ENCODE assay signal across 19 cellular contexts in the genomic region with DNA sequence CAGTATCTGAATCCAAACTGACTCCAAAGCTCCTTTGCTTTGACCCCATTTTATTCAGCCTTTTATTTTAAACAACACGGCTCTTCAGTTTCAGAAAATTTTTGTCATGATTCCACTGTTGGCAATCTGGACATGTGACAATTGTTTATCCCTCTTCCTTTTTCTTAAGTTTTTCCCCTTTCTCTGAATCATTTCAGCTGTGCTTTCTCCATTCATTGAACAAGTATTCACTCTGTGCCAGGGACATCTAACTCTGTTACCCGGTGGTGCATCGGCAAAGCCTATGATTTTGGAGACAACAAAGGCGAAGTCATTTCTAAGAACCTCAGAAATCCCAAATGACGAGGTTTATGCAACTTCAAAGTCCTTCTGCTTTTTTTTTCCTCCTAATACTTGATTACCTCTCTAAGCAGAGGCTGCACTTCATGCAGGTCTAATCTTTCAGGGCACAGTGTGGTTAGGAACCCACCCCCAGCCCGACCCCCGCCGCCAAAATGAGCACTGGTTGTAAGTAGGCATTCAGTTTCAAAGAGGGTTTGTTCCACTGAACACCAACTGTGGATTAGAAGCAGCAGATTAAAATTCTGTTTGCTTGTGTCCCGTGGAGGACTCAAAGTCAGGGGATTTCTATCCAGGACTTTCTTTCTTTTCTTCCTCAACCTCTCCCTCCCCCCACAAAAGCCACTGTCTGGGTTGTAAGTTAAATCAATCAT. TPM values are rescaled to one million over a fixed set of nuclear protein-coding genes. Genes with fewer than 3 reads are reported as not detected.
A peak's percentile ranks its signal among the peaks of the same experiment; 100 is the strongest.
DNase-seq lines count a peak whose midpoint lies in the region; ATAC-seq, FAIRE-seq and TF ChIP-seq lines count a peak whose summit lies in the region.
"Had no signal": no experiment of that assay in that cellular context is flagged by ENCODE, and none has a peak within 500 bp of the region (broad histone marks: within the 10 kb centered on the region; RNA-seq: fewer than 3 reads in every experiment).

No MANE protein-coding gene starts in this region.

- ATAC-seq in activated CD8-positive, alpha-beta T cell treated with anti-CD3 and anti-CD28 coated beads for 36 hours = no peak
- ATAC-seq: HCT116 had no signal

- intact Hi-C loops in thyroid gland (cut with DNase I) (no loop called here), mammary epithelial cell (cut with micrococcal nuclease) (no loop called here)
- intact Hi-C loops in activated CD8-positive, alpha-beta T cell treated with anti-CD3 and anti-CD28 coated beads for 36 hours (cut with micrococcal nuclease) = no loop called here

- peaks cover 42% of the 10 kb centered on the region for H3K4me1 Mint-ChIP-seq in astrocyte (ENCODE audit: low read depth, unreplicated experiment)
- peaks cover 61% of the 10 kb centered on the region for H3K4me1 Mint-ChIP-seq in neural progenitor cell
- H3K4me1 Mint-ChIP-seq in activated CD8-positive, alpha-beta T cell treated with anti-CD3 and anti-CD28 coated beads for 36 hours (ENCODE audit: low read depth) = no peaks in the 10 kb centered on the region

- H3K36me3 Mint-ChIP-seq in astrocyte (ENCODE audit: low read depth, unreplicated experiment) (no peaks in the 10 kb centered on the region), neural progenitor cell (peaks cover 20% of the 10 kb centered on the region)
- H3K36me3 Mint-ChIP-seq in activated CD8-positive, alpha-beta T cell treated with anti-CD3 and anti-CD28 coated beads for 36 hours (ENCODE audit: low read depth) = no peaks in the 10 kb centered on the region

- H3F3A ChIP-seq in neural progenitor cell (ENCODE audit: low read depth) = peaks cover 29% of the 10 kb centered on the region

- TF ChIP-seq CTCF in astrocyte (IDR thresholded peaks at IDR 0.05; ENCODE audit: insufficient read depth, low read depth, low read length) (no peak), neural progenitor cell (IDR thresholded peaks at IDR 0.05) (no peak), thyroid gland (IDR thresholded peaks at IDR 0.05) (no peak), mammary epithelial cell (conservative IDR thresholded peaks at IDR 0.05 in 1 of 2, IDR thresholded peaks at IDR 0.05 in 1 of 2; ENCODE audit: extremely low read depth in 1 of 2, insufficient read depth in 1 of 2, low read depth in 1 of 2, low read length in 2 of 2) (no peak)
- no peak for TF ChIP-seq CTCF in activated CD8-positive, alpha-beta T cell treated with anti-CD3 and anti-CD28 coated beads for 36 hours (IDR thresholded peaks at IDR 0.05)

- H2AFZ ChIP-seq in astrocyte (ENCODE audit: low read depth, low read length) = no peak overlapping the region
- no peak overlapping the region for H2AFZ ChIP-seq in neural progenitor cell (replicated peaks)
- no peak overlapping the region for H2AFZ ChIP-seq in mammary epithelial cell (ENCODE audit: low read depth, low read length)
- H2AFZ ChIP-seq: GM23248 had no signal

- H3K27ac Mint-ChIP-seq in astrocyte (ENCODE audit: unreplicated experiment) (no peak overlapping the region), neural progenitor cell (peak overlapping the region; percentile 87)
- no peak overlapping the region for H3K27ac Mint-ChIP-seq in activated CD8-positive, alpha-beta T cell treated with anti-CD3 and anti-CD28 coated beads for 36 hours
- H3K27ac Mint-ChIP-seq: CD4-positive, alpha-beta T cell had no signal

- H3K27me3 ChIP-seq in astrocyte (ENCODE audit: insufficient read depth, low read length) (no peaks in the 10 kb centered on the region), neural progenitor cell (peaks cover 58% of the 10 kb centered on the region), thyroid gland (no peaks in the 10 kb centered on the region), mammary epithelial cell (ENCODE audit: insufficient read depth, low read length) (no peaks in the 10 kb centered on the region)
- H3K27me3 ChIP-seq: BE2C had no signal

- CTCF ChIA-PET in activated CD8-positive, alpha-beta T cell treated with anti-CD3 and anti-CD28 coated beads for 36 hours (lab: Charles Lee) = interaction anchor here (0.9 kb wide), 1 partner anchor 14 kb away, joined by 3 read pairs; no protein-coding TSS in a partner anchor
- CTCF ChIA-PET in mammary epithelial cell (lab: Charles Lee; ENCODE audit: low non-redundant PET) = no interaction called here

- H3K4me1 ChIP-seq in astrocyte (ENCODE audit: insufficient read depth, low read length) = no peaks in the 10 kb centered on the region
- H3K4me1 ChIP-seq in neural progenitor cell = peaks cover 36% of the 10 kb centered on the region
- peaks cover 16 to 32% of the 10 kb centered on the region in 2 donors for H3K4me1 ChIP-seq in thyroid gland
- H3K4me1 ChIP-seq in mammary epithelial cell (ENCODE audit: insufficient read depth, low read length) = no peaks in the 10 kb centered on the region
- H3K4me1 ChIP-seq: BE2C had no signal

- no peak for FAIRE-seq in astrocyte (lab: Jason Lieb, UNC)
- FAIRE-seq: HTR-8/SVneo had no signal

- H3K4me2 ChIP-seq in astrocyte (ENCODE audit: low read length) = peak overlapping the region; percentile 41
- H3K4me2 ChIP-seq in neural progenitor cell = peak overlapping the region; percentile 66
- no peak overlapping the region for H3K4me2 ChIP-seq in mammary epithelial cell (ENCODE audit: insufficient read depth, low read depth, low read length)

- TF ChIP-seq POLR2A in thyroid gland (IDR thresholded peaks at IDR 0.05) = no peak

- H3K36me3 ChIP-seq in astrocyte (ENCODE audit: insufficient read depth, low read length) (no peaks in the 10 kb centered on the region), neural progenitor cell (no peaks in the 10 kb centered on the region), thyroid gland (no peaks in the 10 kb centered on the region), mammary epithelial cell (ENCODE audit: insufficient read depth, low read length) (no peaks in the 10 kb centered on the region)
- H3K36me3 ChIP-seq: BE2C had no signal

- H3K27me3 Mint-ChIP-seq in astrocyte (ENCODE audit: low read depth, unreplicated experiment) (no peaks in the 10 kb centered on the region), neural progenitor cell (ENCODE audit: insufficient read depth, low read depth) (no peaks in the 10 kb centered on the region)
- peaks cover 2% of the 10 kb centered on the region for H3K27me3 Mint-ChIP-seq in activated CD8-positive, alpha-beta T cell treated with anti-CD3 and anti-CD28 coated beads for 36 hours

- DNase-seq in astrocyte (ENCODE audit: low read depth) (no peak), ecto neural progenitor cell (ENCODE audit: low spot score) (peak; percentile 60), neural progenitor cell (ENCODE audit: low spot score) (peak; percentile 54), thyroid gland (no peak), NCI-H1694 (lab: John Stamatoyannopoulos, UW) (no peak), epidermal melanocyte (ENCODE audit: insufficient read length, low spot score) (no peak), mammary epithelial cell (no peak)
- DNase-seq in activated CD8-positive, alpha-beta T cell treated with anti-CD3 and anti-CD28 coated beads for 36 hours = no peak
- DNase-seq: BE2C; Calu3; CD4-positive, alpha-beta T cell; GM23248; NCI-H187 treated with DMSO at 0.1 percent for 48 hours; NK-92 treated with Interleukin-12 subunit alpha and Interleukin-12 subunit beta, amount 100 ng/mL, for 24 hours; SHP77 treated with DMSO at 0.1 percent for 48 hours had no signal

- WGBS in thyroid gland, 2 donors = 41 to 45% methylated on average over 9 of the region's 9 CpGs
- 73% methylated on average over 8 of the region's 9 CpGs for WGBS in mammary epithelial cell (ENCODE audit: low coverage, missing lambda C conversion rate)

- H3K9ac ChIP-seq in astrocyte (ENCODE audit: low read length) = no peak overlapping the region
- no peak overlapping the region for H3K9ac ChIP-seq in neural progenitor cell
- no peak overlapping the region for H3K9ac ChIP-seq in mammary epithelial cell (ENCODE audit: insufficient read depth, low read length)
- H3K9ac ChIP-seq: GM23248 had no signal

- H3K4me3 ChIP-seq in astrocyte (ENCODE audit: insufficient read depth, low read depth, low read length) = no peak overlapping the region
- no peak overlapping the region for H3K4me3 ChIP-seq in neural progenitor cell
- H3K4me3 ChIP-seq in thyroid gland (replicated peaks in 1 of 3) = no peak overlapping the region
- no peak overlapping the region for H3K4me3 ChIP-seq in mammary epithelial cell (replicated peaks in 1 of 3; ENCODE audit: insufficient read depth in 1 of 3, low read depth in 2 of 3, low read length in 3 of 3)
- H3K4me3 ChIP-seq: GM23248 had no signal

- in situ Hi-C loops in mammary epithelial cell (cut with MboI; ENCODE audit: low sequenced_read_pairs in 2 of 2) = no loop called here

- POLR2A ChIA-PET in activated CD8-positive, alpha-beta T cell treated with anti-CD3 and anti-CD28 coated beads for 36 hours (lab: Charles Lee) = no interaction called here

- dilution Hi-C loops in mammary epithelial cell (cut with HindIII; ENCODE audit: low sequenced_read_pairs) = no loop called here

- H3K9me3 Mint-ChIP-seq in astrocyte (ENCODE audit: unreplicated experiment) = no peaks in the 10 kb centered on the region
- peaks cover 6% of the 10 kb centered on the region for H3K9me3 Mint-ChIP-seq in neural progenitor cell
- no peaks in the 10 kb centered on the region for H3K9me3 Mint-ChIP-seq in activated CD8-positive, alpha-beta T cell treated with anti-CD3 and anti-CD28 coated beads for 36 hours
- H3K9me3 Mint-ChIP-seq: CD4-positive, alpha-beta T cell had no signal

- H3K4me3 Mint-ChIP-seq in astrocyte (ENCODE audit: unreplicated experiment) (peak overlapping the region; percentile 28), neural progenitor cell (peak overlapping the region; percentile 21)
- no peak overlapping the region for H3K4me3 Mint-ChIP-seq in activated CD8-positive, alpha-beta T cell treated with anti-CD3 and anti-CD28 coated beads for 36 hours
- H3K4me3 Mint-ChIP-seq: CD4-positive, alpha-beta T cell had no signal

- no peak overlapping the region for H3K27ac ChIP-seq in astrocyte (ENCODE audit: low read depth, low read length)
- no peak overlapping the region for H3K27ac ChIP-seq in neural progenitor cell
- peak overlapping the region; percentile 24 to 81 (median 63) for H3K27ac ChIP-seq in thyroid gland
- no peak overlapping the region for H3K27ac ChIP-seq in mammary epithelial cell (ENCODE audit: insufficient read depth, low read depth, low read length)
- H3K27ac ChIP-seq: GM23248, HL-60 had no signal

- peaks cover 13% of the 10 kb centered on the region for H4K20me1 ChIP-seq in astrocyte (ENCODE audit: insufficient read depth, low read length)
- peaks cover 38% of the 10 kb centered on the region for H4K20me1 ChIP-seq in neural progenitor cell (ENCODE audit: low read depth)
- H4K20me1 ChIP-seq in mammary epithelial cell (ENCODE audit: insufficient read depth, low read length) = no peaks in the 10 kb centered on the region

- no TSS peak for BruUV-seq in mammary epithelial cell (replicated peaks; lab: Mats Ljungman, UMichigan)

- H3K79me2 ChIP-seq in astrocyte (ENCODE audit: insufficient read depth, low read length) (peaks cover 38% of the 10 kb centered on the region), neural progenitor cell (ENCODE audit: low read depth) (peaks cover 12% of the 10 kb centered on the region), mammary epithelial cell (ENCODE audit: insufficient read depth, low read length) (no peaks in the 10 kb centered on the region)

- H3K9me3 ChIP-seq in astrocyte (ENCODE audit: insufficient read depth, low read depth, low read length) = no peaks in the 10 kb centered on the region
- no peaks in the 10 kb centered on the region for H3K9me3 ChIP-seq in neural progenitor cell (ENCODE audit: low read depth)
- no peaks in the 10 kb centered on the region for H3K9me3 ChIP-seq in thyroid gland
- H3K9me3 ChIP-seq in mammary epithelial cell (replicated peaks; ENCODE audit: insufficient read depth, low read length) = peaks cover 15% of the 10 kb centered on the region
- H3K9me3 ChIP-seq: BE2C had no signal

RNA-seq across cellular contexts. Expression of a gene that starts 18.6 kb away (rescaled TPM):
- total RNA-seq in astrocyte (59.8 and 120 TPM in 2 replicates), neural progenitor cell (ENCODE audit: low replicate concordance) (10.1 and 12.8 TPM in 2 replicates), thyroid gland (10 to 100 TPM; 17.6 to 94.5 (median 49.9) TPM), mammary epithelial cell (1 to 10 TPM in 1 of 2 donors, not detected in 1; 1.8 TPM)
- total RNA-seq in activated CD8-positive, alpha-beta T cell treated with anti-CD3 and anti-CD28 coated beads for 36 hours = not detected
- polyA plus RNA-seq in mammary epithelial cell = 0.01 TPM
- not detected for polyA minus RNA-seq in mammary epithelial cell
- total RNA-seq: Calu3; CD4-positive, alpha-beta T cell; GM23248; OCI-LY7 had no signal
- polyA plus RNA-seq: GM23248 had no signal

Comparison
In these comparisons a context has a peak if more than half of its experiments do, and no peak if none do; other contexts are left out.
1. DNase-seq: peak in ecto neural progenitor cell (single experiment) and neural progenitor cell (single experiment); none in astrocyte (single experiment), thyroid gland (0 of 2), NCI-H1694 (single experiment), epidermal melanocyte (single experiment), activated CD8-positive, alpha-beta T cell treated with anti-CD3 and anti-CD28 coated beads for 36 hours (single experiment) and mammary epithelial cell (single experiment).
2. H3K27ac ChIP-seq: peak in thyroid gland (3 of 3); none in astrocyte (single experiment), neural progenitor cell (single experiment) and mammary epithelial cell (single experiment).